Comparison of ENCODE assay signal across 2 cellular contexts in genomic region chr19:1580382-1580781, GRCh38.
TF ChIP-seq lines count a peak whose summit lies in the region.

No MANE protein-coding gene starts in this region.

TF ChIP-seq in HEK293, 187 proteins besides CTCF, POLR2A, EP300 and RAD21:
- 0 out of 2 replicates have a peak, but pooled peaks have one; percentile 35 for TF ChIP-seq ZNF600 (tag by site-specific recombination; IDR thresholded peaks at IDR 0.05)
- TF ChIP-seq OVOL3 (tag by site-specific recombination; IDR thresholded peaks at IDR 0.05) = no peak
- no peak for TF ChIP-seq ZNF518A (tag by site-specific recombination; conservative IDR thresholded peaks at IDR 0.05; ENCODE audit: low read depth)

TF ChIP-seq in H1, 55 proteins besides CTCF, POLR2A, EP300 and RAD21:
- TF ChIP-seq POU5F1 (IDR thresholded peaks at IDR 0.05; ENCODE audit: low read depth, low read length) (no peak), ATF2 (IDR thresholded peaks at IDR 0.05; ENCODE audit: low read length) (no peak), KDM4A (IDR thresholded peaks at IDR 0.05; ENCODE audit: low read depth, low read length, severe bottlenecking) (no peak), KDM1A (IDR thresholded peaks at IDR 0.05; ENCODE audit: borderline replicate concordance, low read length) (no peak), EZH2 (IDR thresholded peaks at IDR 0.05; ENCODE audit: low read depth, low read length, severe bottlenecking) (no peak), TAF7 (optimal IDR thresholded peaks at IDR 0.05; ENCODE audit: borderline replicate concordance, low read depth, low read length) (no peak), FOSL1 (IDR thresholded peaks at IDR 0.05; ENCODE audit: insufficient read depth, low read depth, low read length) (no peak), CBX5 (IDR thresholded peaks at IDR 0.05; ENCODE audit: low read depth, low read length) (no peak), SIN3A (conservative IDR thresholded peaks at IDR 0.05 in 1 of 2, IDR thresholded peaks at IDR 0.05 in 1 of 2; ENCODE audit: low read depth in 1 of 2, low read length in 2 of 2) (no peak), ASH2L (IDR thresholded peaks at IDR 0.05; ENCODE audit: low read length) (no peak)
- TF ChIP-seq, protein P1, sequence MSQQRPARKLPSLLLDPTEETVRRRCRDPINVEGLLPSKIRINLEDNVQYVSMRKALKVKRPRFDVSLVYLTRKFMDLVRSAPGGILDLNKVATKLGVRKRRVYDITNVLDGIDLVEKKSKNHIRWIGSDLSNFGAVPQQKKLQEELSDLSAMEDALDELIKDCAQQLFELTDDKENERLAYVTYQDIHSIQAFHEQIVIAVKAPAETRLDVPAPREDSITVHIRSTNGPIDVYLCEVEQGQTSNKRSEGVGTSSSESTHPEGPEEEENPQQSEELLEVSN (IDR thresholded peaks at IDR 0.05) = no peak
- TF ChIP-seq, protein P2, sequence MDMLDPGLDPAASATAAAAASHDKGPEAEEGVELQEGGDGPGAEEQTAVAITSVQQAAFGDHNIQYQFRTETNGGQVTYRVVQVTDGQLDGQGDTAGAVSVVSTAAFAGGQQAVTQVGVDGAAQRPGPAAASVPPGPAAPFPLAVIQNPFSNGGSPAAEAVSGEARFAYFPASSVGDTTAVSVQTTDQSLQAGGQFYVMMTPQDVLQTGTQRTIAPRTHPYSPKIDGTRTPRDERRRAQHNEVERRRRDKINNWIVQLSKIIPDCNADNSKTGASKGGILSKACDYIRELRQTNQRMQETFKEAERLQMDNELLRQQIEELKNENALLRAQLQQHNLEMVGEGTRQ (IDR thresholded peaks at IDR 0.05; ENCODE audit: low read length) = no peak
